ENCODE assay signal across 6 cellular contexts in the genomic region with DNA sequence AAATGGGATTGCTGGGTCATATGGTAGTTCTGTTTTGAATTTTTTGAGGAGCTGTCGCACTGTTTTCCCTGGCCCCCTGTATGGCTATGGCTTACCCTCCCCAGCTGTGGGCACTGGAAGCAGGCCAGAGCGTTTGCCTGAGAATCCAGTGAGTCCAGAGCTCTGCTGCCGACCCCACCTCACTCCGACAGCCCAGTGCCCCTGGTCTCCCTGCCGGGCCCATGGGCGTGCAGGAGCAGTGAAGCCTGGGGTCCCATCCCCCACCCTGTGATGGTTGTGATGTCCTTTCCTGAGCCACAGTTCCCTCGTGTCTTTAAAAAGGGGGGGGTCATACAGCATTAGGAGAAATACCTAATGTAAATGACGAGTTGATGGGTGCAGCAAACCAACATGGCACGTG.
"Had no signal": no experiment of that assay in that cellular context is flagged by ENCODE, and none has a peak within 500 bp of the region (broad histone marks: within the 10 kb centered on the region; RNA-seq: fewer than 3 reads in every experiment).

No MANE protein-coding gene starts in this region.

- H3K27ac Mint-ChIP-seq: H9 had no signal

- H2AFZ ChIP-seq: GM23248 had no signal

- ATAC-seq: K562 had no signal

- H3K4me3 Mint-ChIP-seq: H9 had no signal

- DNase-seq: GM23248, GOT3, H9, HCEC 1CT, IMR-90 had no signal

- H3K9me3 Mint-ChIP-seq: H9 had no signal

- H3K4me3 ChIP-seq: GM23248, K562 had no signal

- H3K27ac ChIP-seq: GM23248 had no signal

- H3K9ac ChIP-seq: GM23248 had no signal
